8 cellular contexts compared by ENCODE assay signal in the genomic region with DNA sequence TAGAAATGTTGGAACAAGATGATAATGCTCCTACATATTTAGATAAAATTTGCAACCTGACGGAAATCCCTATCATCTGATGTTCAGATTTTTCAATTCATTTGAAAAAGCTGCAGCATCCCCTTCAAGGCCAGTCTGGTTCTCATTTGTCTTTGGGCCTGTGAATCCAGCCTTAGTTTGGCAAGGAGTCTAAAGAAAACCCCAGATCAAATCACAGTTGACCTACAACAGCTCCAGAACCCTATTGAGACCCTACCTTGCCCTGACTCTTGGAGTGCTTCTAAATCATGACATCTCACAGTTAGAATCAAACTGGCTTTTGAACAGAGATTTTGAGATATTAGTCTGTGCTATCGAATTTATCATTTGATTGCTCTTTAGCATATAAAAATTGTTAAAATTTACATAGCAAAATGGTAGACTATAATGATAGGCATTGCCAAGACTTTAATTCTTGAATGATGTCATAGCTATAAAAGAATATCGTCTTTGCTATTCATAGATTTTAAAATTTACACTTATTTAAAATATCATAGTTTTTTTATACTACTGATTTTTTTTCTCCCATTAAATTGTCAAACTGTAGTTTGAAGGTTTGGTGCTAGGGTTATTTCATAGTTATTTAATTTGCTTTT. TPM values are rescaled to one million over a fixed set of nuclear protein-coding genes. Genes with fewer than 3 reads are reported as not detected.
DNase-seq lines count a peak whose midpoint lies in the region; ATAC-seq and TF ChIP-seq lines count a peak whose summit lies in the region.
"Had no signal": no experiment of that assay in that cellular context is flagged by ENCODE, and none has a peak within 500 bp of the region (broad histone marks: within the 10 kb centered on the region; RNA-seq: fewer than 3 reads in every experiment).

No MANE protein-coding gene starts in this region.

- H3K4me3 Mint-ChIP-seq in activated CD4-positive, alpha-beta memory T cell treated with anti-CD3 and anti-CD28 coated beads for 36 hours: peak overlapping the region; percentile 92
- peak overlapping the region; percentile 96 for H3K4me3 Mint-ChIP-seq in stimulated activated memory B cell treated with anti-CD40 and anti-IgM and Interleukin-4, amounts not matched to agents 10 μg/mL and 1 μg/mL and 100 μg/mL, for 72 hours

- peaks cover 54% of the 10 kb centered on the region for H3K4me1 Mint-ChIP-seq in activated CD4-positive, alpha-beta memory T cell treated with anti-CD3 and anti-CD28 coated beads for 36 hours (ENCODE audit: low read depth)
- peaks cover 58% of the 10 kb centered on the region for H3K4me1 Mint-ChIP-seq in stimulated activated memory B cell treated with anti-CD40 and anti-IgM and Interleukin-4, amounts not matched to agents 10 μg/mL and 1 μg/mL and 100 μg/mL, for 72 hours

- H3K36me3 Mint-ChIP-seq in activated CD4-positive, alpha-beta memory T cell treated with anti-CD3 and anti-CD28 coated beads for 36 hours: peaks cover 7% of the 10 kb centered on the region
- H3K36me3 Mint-ChIP-seq in stimulated activated memory B cell treated with anti-CD40 and anti-IgM and Interleukin-4, amounts not matched to agents 10 μg/mL and 1 μg/mL and 100 μg/mL, for 72 hours: no peaks in the 10 kb centered on the region

- no peak for DNase-seq in HFF-Myc (ENCODE audit: extremely low read depth, low read depth)
- no peak for DNase-seq in activated CD4-positive, alpha-beta memory T cell treated with anti-CD3 and anti-CD28 coated beads for 36 hours
- no peak for DNase-seq in posterior vena cava (ENCODE audit: low spot score)
- DNase-seq in SIG-M5 (lab: John Stamatoyannopoulos, UW): no peak
- DNase-seq: NCI-H187 treated with DMSO at 0.1 percent for 48 hours had no signal

- POLR2A ChIA-PET in activated CD4-positive, alpha-beta memory T cell treated with anti-CD3 and anti-CD28 coated beads for 36 hours (lab: Charles Lee): interaction anchor here (0.9 kb wide), 1 partner anchor 126 kb away, joined by 3 read pairs; no protein-coding TSS in a partner anchor

- CTCF ChIA-PET in activated CD4-positive, alpha-beta memory T cell treated with anti-CD3 and anti-CD28 coated beads for 36 hours (lab: Charles Lee): interaction anchor here (0.7 to 3.4 kb wide), 8 partner anchors 12 to 252 kb away, joined by 3 to 21 read pairs (median 6); a partner anchor contains a TSS

- intact Hi-C loops in activated CD4-positive, alpha-beta memory T cell treated with anti-CD3 and anti-CD28 coated beads for 36 hours (cut with micrococcal nuclease): loop anchor here (5.0 to 10.0 kb wide), 3 partner anchors 123 to 455 kb away; a partner anchor contains a TSS
- intact Hi-C loops in posterior vena cava (cut with DNase I): no loop called here

- no peak for ATAC-seq in stimulated activated memory B cell treated with anti-CD40 and anti-IgM and Interleukin-4, amounts not matched to agents 10 μg/mL and 1 μg/mL and 100 μg/mL, for 72 hours
- no peak for ATAC-seq in GM21381 (IDR thresholded peaks at IDR 0.05; ENCODE audit: unreplicated experiment)

- no peak for TF ChIP-seq CTCF in HFF-Myc (IDR thresholded peaks at IDR 0.05; ENCODE audit: low read depth, low read length, missing control alignments)

- H3K27ac Mint-ChIP-seq in activated CD4-positive, alpha-beta memory T cell treated with anti-CD3 and anti-CD28 coated beads for 36 hours: peak overlapping the region; percentile 93
- H3K27ac Mint-ChIP-seq in stimulated activated memory B cell treated with anti-CD40 and anti-IgM and Interleukin-4, amounts not matched to agents 10 μg/mL and 1 μg/mL and 100 μg/mL, for 72 hours: peak overlapping the region; percentile 95

- peak overlapping the region; percentile 73 for H3K4me3 ChIP-seq in HFF-Myc (replicated peaks; ENCODE audit: low read depth, low read length)
- H3K4me3 ChIP-seq in iPS-11a (ENCODE audit: low read depth, low read length): peak overlapping the region; percentile 85

- H3K9me3 Mint-ChIP-seq in activated CD4-positive, alpha-beta memory T cell treated with anti-CD3 and anti-CD28 coated beads for 36 hours: no peaks in the 10 kb centered on the region
- no peaks in the 10 kb centered on the region for H3K9me3 Mint-ChIP-seq in stimulated activated memory B cell treated with anti-CD40 and anti-IgM and Interleukin-4, amounts not matched to agents 10 μg/mL and 1 μg/mL and 100 μg/mL, for 72 hours

- H3K27me3 Mint-ChIP-seq in activated CD4-positive, alpha-beta memory T cell treated with anti-CD3 and anti-CD28 coated beads for 36 hours: no peaks in the 10 kb centered on the region
- no peaks in the 10 kb centered on the region for H3K27me3 Mint-ChIP-seq in stimulated activated memory B cell treated with anti-CD40 and anti-IgM and Interleukin-4, amounts not matched to agents 10 μg/mL and 1 μg/mL and 100 μg/mL, for 72 hours

RNA-seq across cellular contexts. Expression of a gene that starts 2.2 kb away (rescaled TPM):
- total RNA-seq in activated CD4-positive, alpha-beta memory T cell treated with anti-CD3 and anti-CD28 coated beads for 36 hours: 10 to 100 TPM; 38.6 to 40.4 TPM
- total RNA-seq in posterior vena cava: 10 to 100 TPM; 38.5 to 47.2 TPM
